8 cellular contexts compared by ENCODE assay signal in the genomic region with DNA sequence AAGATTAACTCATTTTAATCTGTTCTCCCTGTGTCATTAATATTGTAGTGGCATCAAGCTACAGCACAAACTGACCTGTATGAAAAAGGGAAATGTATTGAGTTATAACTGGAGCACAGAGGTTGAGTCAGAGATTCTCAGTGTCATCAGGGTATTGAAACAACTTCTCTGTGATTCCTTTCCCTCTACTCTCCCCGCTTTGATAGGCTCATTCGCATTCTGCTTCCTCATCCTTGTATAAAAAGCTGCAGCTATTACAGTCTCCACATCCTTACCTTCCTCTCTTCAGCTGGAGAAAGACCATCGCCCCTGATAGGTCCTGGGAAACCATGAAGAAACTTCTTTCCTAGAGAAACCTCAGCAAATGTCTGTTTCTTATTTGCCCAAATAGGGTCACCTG.
"Had no signal": no experiment of that assay in that cellular context is flagged by ENCODE, and none has a peak within 500 bp of the region (broad histone marks: within the 10 kb centered on the region; RNA-seq: fewer than 3 reads in every experiment).

No MANE protein-coding gene starts in this region.

- H3K4me1 ChIP-seq: HAP-1 had no signal

- H3K9me3 ChIP-seq: HAP-1 had no signal

- DNase-seq: H7, HFFc6, KBM-7 had no signal

- FAIRE-seq: HepG2 had no signal

- H3K4me1 Mint-ChIP-seq: IgD-negative memory B cell had no signal

- ATAC-seq: HCT116, HepG2 had no signal

- H3K9me3 Mint-ChIP-seq: HFFc6, IgD-negative memory B cell had no signal

- H3K4me3 Mint-ChIP-seq: HFFc6, IgD-negative memory B cell had no signal

- H3K4me3 ChIP-seq: HAP-1 had no signal

- H3K27ac Mint-ChIP-seq: HFFc6, IgD-negative memory B cell had no signal

- H3K36me3 ChIP-seq: HAP-1 had no signal

- H3K27ac ChIP-seq: HL-60 had no signal
